ENCODE assay signal across 9 cellular contexts in the genomic region with DNA sequence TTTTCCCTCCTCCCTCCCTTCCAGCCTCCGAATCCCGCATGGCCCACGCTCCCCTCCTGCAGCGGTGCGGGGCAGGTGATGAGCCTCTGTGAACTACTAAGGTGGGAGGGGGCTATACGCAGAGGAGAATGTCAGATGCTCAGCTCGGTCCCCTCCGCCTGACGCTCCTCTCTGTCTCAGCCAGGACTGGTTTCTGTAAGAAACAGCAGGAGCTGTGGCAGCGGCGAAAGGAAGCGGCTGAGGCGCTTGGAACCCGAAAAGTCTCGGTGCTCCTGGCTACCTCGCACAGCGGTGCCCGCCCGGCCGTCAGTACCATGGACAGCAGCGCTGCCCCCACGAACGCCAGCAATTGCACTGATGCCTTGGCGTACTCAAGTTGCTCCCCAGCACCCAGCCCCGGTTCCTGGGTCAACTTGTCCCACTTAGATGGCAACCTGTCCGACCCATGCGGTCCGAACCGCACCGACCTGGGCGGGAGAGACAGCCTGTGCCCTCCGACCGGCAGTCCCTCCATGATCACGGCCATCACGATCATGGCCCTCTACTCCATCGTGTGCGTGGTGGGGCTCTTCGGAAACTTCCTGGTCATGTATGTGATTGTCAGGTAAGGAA. TPM values are rescaled to one million over a fixed set of nuclear protein-coding genes. Genes with fewer than 3 reads are reported as not detected.
DNase-seq lines count a peak whose midpoint lies in the region; ATAC-seq, FAIRE-seq and TF ChIP-seq lines count a peak whose summit lies in the region.
"Had no signal": no experiment of that assay in that cellular context is flagged by ENCODE, and none has a peak within 500 bp of the region (broad histone marks: within the 10 kb centered on the region; RNA-seq: fewer than 3 reads in every experiment).

A gene (plus strand): TSS at position 10 of the 612 bp plus-strand sequence. CDS start 305 bp downstream, at position 315.

- no peak within 1 kb of the TSS for H3K4me3 Mint-ChIP-seq in neural crest cell

- H3K4me2 ChIP-seq in H1 (ENCODE audit: insufficient read depth in 1 of 2, low read depth in 2 of 2, low read length in 2 of 2), result peak within 1 kb of the TSS; percentile 70 to 98

- no peak within 1 kb of the TSS for H2BK5ac ChIP-seq in H1 (ENCODE audit: low read depth, low read length)

- H3K23ac ChIP-seq in H1 (ENCODE audit: insufficient read length), result no peak within 1 kb of the TSS

- no peak for TF ChIP-seq POLR2A in H1 (IDR thresholded peaks at IDR 0.05; ENCODE audit: control extremely low read depth in 1 of 2, low read depth in 2 of 2, low read length in 2 of 2)

- no peak within 1 kb of the TSS for H2BK20ac ChIP-seq in H1 (ENCODE audit: low read length)

- DNase-seq in GM20000 (ENCODE audit: low spot score) (peak; percentile 7), RPMI7951 (ENCODE audit: low read depth) (peak; percentile 5), H1 (ENCODE audit: low read depth in 1 of 2, low spot score in 2 of 2) (peak; percentile 73 to 95), neural crest cell (ENCODE audit: low read depth, low spot score) (peak; percentile 83), NCI-H446 (lab: John Stamatoyannopoulos, UW) (no peak), COR-L47 (lab: John Stamatoyannopoulos, UW) (no peak)

- POLR2A ChIA-PET in H1 (lab: Charles Lee; ENCODE audit: partially characterized antibody), result no interaction called here

- peaks cover 3% of the 10 kb centered on the region for H3K4me1 Mint-ChIP-seq in neural crest cell

- H3K79me1 ChIP-seq in H1 (ENCODE audit: low read depth, low read length), result no peaks in the 10 kb centered on the region

- CTCF ChIA-PET in H1 (lab: Charles Lee; ENCODE audit: partially characterized antibody), result no interaction called here

- no peak within 1 kb of the TSS for H2BK120ac ChIP-seq in H1 (replicated peaks; ENCODE audit: low read depth, low read length)

- H3K27ac ChIP-seq in H1 (ENCODE audit: low read depth, low read length), result no peak within 1 kb of the TSS

- FAIRE-seq in H1 (lab: Jason Lieb, UNC), result peak; percentile 13
- FAIRE-seq: endometrium had no signal

- H3K14ac ChIP-seq in H1 (ENCODE audit: insufficient read length), result no peak within 1 kb of the TSS

- H3K27ac Mint-ChIP-seq in neural crest cell (ENCODE audit: unreplicated experiment), result no peak within 1 kb of the TSS

- no peak within 1 kb of the TSS for H3K4ac ChIP-seq in H1 (replicated peaks; ENCODE audit: insufficient read length, low read depth, low read length)

- H2BK15ac ChIP-seq in H1 (ENCODE audit: low read length), result no peak within 1 kb of the TSS

- H2AFZ ChIP-seq in H1 (ENCODE audit: low read length), result peak within 1 kb of the TSS; percentile 98

- no peak within 1 kb of the TSS for H3K18ac ChIP-seq in H1 (ENCODE audit: extremely low read depth, low read length)

- H3K79me2 ChIP-seq in H1 (ENCODE audit: control insufficient read depth in 1 of 2, insufficient read depth in 2 of 2, low read length in 2 of 2), result no peaks in the 10 kb centered on the region

- H3K27me3 ChIP-seq in H1 (replicated peaks in 1 of 4; ENCODE audit: control insufficient read depth in 3 of 4, extremely low read depth in 1 of 4, insufficient read depth in 3 of 4, low read length in 3 of 4), result peaks cover 0 to 8% (median 2%) of the 10 kb centered on the region in 4 experiments; a peak in 2 of 7 replicates

- H4K5ac ChIP-seq in H1 (ENCODE audit: insufficient read length, low read depth, low read length), result no peak within 1 kb of the TSS

- H3K36me3 ChIP-seq in H1 (ENCODE audit: control insufficient read depth in 2 of 4, insufficient read depth in 4 of 4, low read length in 3 of 4), result no peaks in the 10 kb centered on the region

- peak; percentile 15 to 35; a peak in 3 of 4 replicates for TF ChIP-seq RAD21 in H1 (IDR thresholded peaks at IDR 0.05 in 1 of 2, conservative IDR thresholded peaks at IDR 0.05 in 1 of 2; ENCODE audit: low read depth in 2 of 2, low read length in 2 of 2)

- H4K8ac ChIP-seq in H1 (ENCODE audit: extremely low read depth, insufficient read depth, low read length), result no peak within 1 kb of the TSS

- no peak for TF ChIP-seq EP300 in H1 (IDR thresholded peaks at IDR 0.05; ENCODE audit: borderline replicate concordance in 1 of 2, low read depth in 2 of 2, low read length in 2 of 2)

- H3K9me3 Mint-ChIP-seq in neural crest cell, result no peaks in the 10 kb centered on the region

- no peak for TF ChIP-seq CTCF in GM20000 (IDR thresholded peaks at IDR 0.05; ENCODE audit: extremely low read depth, missing control alignments)
- TF ChIP-seq CTCF in H1 (IDR thresholded peaks at IDR 0.05; ENCODE audit: control extremely low read depth in 1 of 3, insufficient read depth in 1 of 3, low read depth in 1 of 3, low read length in 3 of 3), result no peak
- TF ChIP-seq CTCF in neural crest cell (conservative IDR thresholded peaks at IDR 0.05), result no peak

- no peak within 1 kb of the TSS for H2AK5ac ChIP-seq in H1 (ENCODE audit: low read depth, low read length)

- no peak within 1 kb of the TSS for H3K56ac ChIP-seq in H1 (replicated peaks; ENCODE audit: insufficient read length, low read depth, low read length)

- no peaks in the 10 kb centered on the region for H3K36me3 Mint-ChIP-seq in neural crest cell (ENCODE audit: low read depth)

- no peak within 1 kb of the TSS for H3K9ac ChIP-seq in H1 (replicated peaks in 1 of 4; ENCODE audit: extremely low read depth in 1 of 4, low read depth in 3 of 4, low read length in 3 of 4)

- H4K20me1 ChIP-seq in H1 (replicated peaks in 1 of 2; ENCODE audit: control insufficient read depth in 1 of 2, insufficient read depth in 2 of 2, low read length in 2 of 2), result no peaks in the 10 kb centered on the region

- WGBS in H1 (ENCODE audit: extremely low coverage in 1 of 2, insufficient coverage in 1 of 2, insufficient read length in 1 of 2, insufficient replicate concordance in 2 of 2, low coverage in 1 of 2, low lambda C conversion rate in 2 of 2, missing lambda C conversion rate in 1 of 2), 2 experiments, result 6% methylated on average over 36 of the region's 38 CpGs; no CpG with 5 or more reads in 1 of the 2 experiments

- no peaks in the 10 kb centered on the region for H3K9me3 ChIP-seq in H1 (ENCODE audit: insufficient read depth in 2 of 2, low read depth in 1 of 2, low read length in 1 of 2)

- H3K27me3 Mint-ChIP-seq in neural crest cell (ENCODE audit: low read depth), result peaks cover 72% of the 10 kb centered on the region

- ATAC-seq in HG03460 (IDR thresholded peaks at IDR 0.05; ENCODE audit: unreplicated experiment) (no peak), GM18498 (IDR thresholded peaks at IDR 0.05; ENCODE audit: unreplicated experiment) (no peak)

- H3K23me2 ChIP-seq in H1 (ENCODE audit: low read depth, low read length), result peaks cover 3% of the 10 kb centered on the region

- H4K91ac ChIP-seq in H1 (replicated peaks; ENCODE audit: insufficient read length, low read length), result no peak within 1 kb of the TSS

- no peak within 1 kb of the TSS for H2BK12ac ChIP-seq in H1 (ENCODE audit: low read depth, low read length)

- peak within 1 kb of the TSS; percentile 30 to 73 (median 64) for H3K4me3 ChIP-seq in H1 (ENCODE audit: extremely low read depth in 1 of 4, insufficient read depth in 2 of 4, low read depth in 3 of 4, low read length in 4 of 4)

- H3K4me1 ChIP-seq in H1 (replicated peaks in 1 of 4; ENCODE audit: control insufficient read depth in 3 of 4, insufficient read depth in 4 of 4, low read length in 3 of 4), result no peaks in the 10 kb centered on the region; a peak in 1 of 7 replicates

TF ChIP-seq in H1, 55 proteins besides CTCF, POLR2A, EP300 and RAD21 (continues in another document):
- TF ChIP-seq, protein P1, sequence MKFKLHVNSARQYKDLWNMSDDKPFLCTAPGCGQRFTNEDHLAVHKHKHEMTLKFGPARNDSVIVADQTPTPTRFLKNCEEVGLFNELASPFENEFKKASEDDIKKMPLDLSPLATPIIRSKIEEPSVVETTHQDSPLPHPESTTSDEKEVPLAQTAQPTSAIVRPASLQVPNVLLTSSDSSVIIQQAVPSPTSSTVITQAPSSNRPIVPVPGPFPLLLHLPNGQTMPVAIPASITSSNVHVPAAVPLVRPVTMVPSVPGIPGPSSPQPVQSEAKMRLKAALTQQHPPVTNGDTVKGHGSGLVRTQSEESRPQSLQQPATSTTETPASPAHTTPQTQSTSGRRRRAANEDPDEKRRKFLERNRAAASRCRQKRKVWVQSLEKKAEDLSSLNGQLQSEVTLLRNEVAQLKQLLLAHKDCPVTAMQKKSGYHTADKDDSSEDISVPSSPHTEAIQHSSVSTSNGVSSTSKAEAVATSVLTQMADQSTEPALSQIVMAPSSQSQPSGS (IDR thresholded peaks at IDR 0.05; ENCODE audit: low read length), result no peak
- TF ChIP-seq SUZ12 (IDR thresholded peaks at IDR 0.05; ENCODE audit: low read length) (peak; percentile 46; the same call in 1 of the 2 replicates), YY1 (IDR thresholded peaks at IDR 0.05; ENCODE audit: low read depth, low read length) (peak; percentile 48; the same call in 1 of the 2 replicates), KDM1A (IDR thresholded peaks at IDR 0.05; ENCODE audit: borderline replicate concordance, low read length) (0 out of 2 replicates have a peak, but pooled peaks have one; percentile 35), SIN3A (conservative IDR thresholded peaks at IDR 0.05 in 1 of 2, IDR thresholded peaks at IDR 0.05 in 1 of 2; ENCODE audit: low read depth in 1 of 2, low read length in 2 of 2) (peak; percentile 93 to 98; a peak in 3 of 4 replicates), CBX8 (IDR thresholded peaks at IDR 0.05; ENCODE audit: borderline replicate concordance, low read depth, low read length) (no peak), ASH2L (IDR thresholded peaks at IDR 0.05; ENCODE audit: low read length) (peak; percentile 98), HDAC2 (IDR thresholded peaks at IDR 0.05; ENCODE audit: borderline replicate concordance in 1 of 2, low read depth in 2 of 2, low read length in 2 of 2) (peak in 1 of 2 experiments; percentile 97; a peak in 1 of 4 replicates), CTBP2 (IDR thresholded peaks at IDR 0.05; ENCODE audit: borderline replicate concordance, insufficient read depth, insufficient read length, low read length) (peak; percentile 91), TAF7 (optimal IDR thresholded peaks at IDR 0.05; ENCODE audit: borderline replicate concordance, low read depth, low read length) (no peak), JUND (IDR thresholded peaks at IDR 0.05; ENCODE audit: low read length) (0 out of 2 replicates have a peak, but pooled peaks have one; percentile 18)

RNA-seq across cellular contexts. Expression of the gene that starts here (rescaled TPM):
- total RNA-seq in RPMI7951 (2014; rRNA removed; shearing (Covaris generic)), result not detected in 2 replicates
- total RNA-seq in H1 (2021; fragmentation: NEBNext Ultra II Directional; extraction: Animal tissue kit (Norgen Biotek cat#: 25700)), result not detected in 2 replicates
- polyA plus RNA-seq in H1 (2011; rRNA removed), result not detected in 2 replicates
- not detected for polyA plus RNA-seq in H1 (2011; cell fraction: cytosol; rRNA removed)
- polyA plus RNA-seq in H1 (2011; cell fraction: nucleus; rRNA removed), result not detected
- not detected in 4 replicates for polyA plus RNA-seq in H1 (2012, experiment 1 of 2)
- polyA plus RNA-seq in H1 (2012, experiment 2 of 2), result not detected
- not detected for polyA plus RNA-seq in H1 (2013, experiment 1 of 2)
- polyA plus RNA-seq in H1 (2013, experiment 2 of 2), result not detected
- polyA minus RNA-seq in H1 (2011; rRNA and poly(A)+ RNA removed), result not detected in 2 replicates
- not detected for polyA minus RNA-seq in H1 (2011; cell fraction: cytosol; rRNA and poly(A)+ RNA removed)
- not detected for polyA minus RNA-seq in H1 (2011; cell fraction: nucleus; rRNA and poly(A)+ RNA removed)
- not detected in 2 replicates for total RNA-seq in neural crest cell

Comparison
In these comparisons a context has a peak if more than half of its experiments do, and no peak if none do; other contexts are left out.
1. Peak in DNase-seq in RPMI7951; RNA of the gene not detected or under 1 TPM.
2. Peak in DNase-seq, H3K4me3 ChIP-seq and H3K4me2 ChIP-seq in H1; RNA of the gene not detected or under 1 TPM.
3. Peak in DNase-seq in neural crest cell; RNA of the gene not detected or under 1 TPM.